Comparison of ENCODE assay signal across 8 cellular contexts in the genomic region with DNA sequence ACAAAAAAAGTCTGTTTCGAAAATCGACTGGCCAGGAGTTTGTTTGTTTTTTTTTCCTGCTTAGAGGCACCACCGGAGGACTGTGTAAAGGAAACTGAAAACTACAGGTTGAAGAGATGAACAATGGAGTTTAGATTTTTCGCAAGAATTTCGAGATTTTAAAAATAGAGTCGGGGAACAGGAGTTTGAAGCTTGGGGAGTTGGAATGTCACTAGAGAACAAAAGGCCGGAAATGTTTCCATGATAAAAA. TPM values are rescaled to one million over a fixed set of nuclear protein-coding genes. Genes with fewer than 3 reads are reported as not detected.
DNase-seq lines count a peak whose midpoint lies in the region; ATAC-seq, FAIRE-seq and TF ChIP-seq lines count a peak whose summit lies in the region.

No MANE protein-coding gene starts in this region.

- POLR2A ChIA-PET in AG04450 (lab: Yijun Ruan, JAX), result no interaction called here

- H3K27me3 ChIP-seq in AG04450 (ENCODE audit: control insufficient read depth, insufficient read depth, low read length) (no peaks in the 10 kb centered on the region), HUES64 (ENCODE audit: insufficient read depth, low read length) (no peaks in the 10 kb centered on the region), bronchial epithelial cell (ENCODE audit: control insufficient read depth, insufficient read depth, low read length) (no peaks in the 10 kb centered on the region), muscle layer of colon (ENCODE audit: control insufficient read depth in 1 of 2, insufficient read depth in 2 of 2, low read length in 2 of 2) (no peaks in the 10 kb centered on the region)

- peak overlapping the region; percentile 91 for H3K4me3 ChIP-seq in AG04450 (ENCODE audit: low read depth, low read length)
- peak overlapping the region; percentile 97 for H3K4me3 ChIP-seq in HUES64 (ENCODE audit: low read length)
- H3K4me3 ChIP-seq in bronchial epithelial cell (ENCODE audit: low read depth, low read length), result peak overlapping the region; percentile 89
- peak overlapping the region; percentile 69 to 81 for H3K4me3 ChIP-seq in muscle layer of colon (ENCODE audit: low read depth in 1 of 2, low read length in 2 of 2)

- H3K4me1 ChIP-seq in HUES64 (ENCODE audit: insufficient read depth, low read length) (peaks cover 50% of the 10 kb centered on the region), muscle layer of colon (ENCODE audit: insufficient read depth, low read length) (peaks cover 45% of the 10 kb centered on the region)

- CTCF ChIA-PET in AG04450 (lab: Charles Lee), result interaction anchor here (0.6 to 2.4 kb wide), 15 partner anchors 10 to 1998 kb away, joined by 3 to 21 read pairs (median 3); no protein-coding TSS in a partner anchor

- no peak for DNase-seq in AG04450 (ENCODE audit: low read depth, low spot score)
- no peak for DNase-seq in bronchial epithelial cell (ENCODE audit: low read depth)
- no peak for DNase-seq in D721Med (ENCODE audit: insufficient read length, low spot score)
- no peak for DNase-seq in activated CD4-positive, CD25-positive, alpha-beta regulatory T cell treated with anti-CD3 and anti-CD28 coated beads, Interleukin-2, amount 50 U/mL, for 72 hours

- no peak for ATAC-seq in GM21526 (IDR thresholded peaks at IDR 0.05; ENCODE audit: low FRiP score, unreplicated experiment)
- ATAC-seq in GM18870 (IDR thresholded peaks at IDR 0.05; ENCODE audit: unreplicated experiment), result no peak

- no peak for TF ChIP-seq CTCF in AG04450 (IDR thresholded peaks at IDR 0.05; ENCODE audit: low read depth, low read length)
- no peak for TF ChIP-seq CTCF in bronchial epithelial cell (IDR thresholded peaks at IDR 0.05; ENCODE audit: insufficient read depth, low read length, severe bottlenecking)
- no peak for TF ChIP-seq CTCF in D721Med (IDR thresholded peaks at IDR 0.05; ENCODE audit: insufficient read depth, missing control alignments)

- H3K27ac ChIP-seq in AG04450 (ENCODE audit: low read depth, low read length) (peak overlapping the region; percentile 84), HUES64 (ENCODE audit: low read depth, low read length) (peak overlapping the region; percentile 84; the same call in 1 of the 2 replicates), muscle layer of colon (ENCODE audit: low read depth, low read length) (peak overlapping the region; percentile 82)

- H3K9ac ChIP-seq in HUES64 (ENCODE audit: low read depth, low read length) (peak overlapping the region; percentile 88), muscle layer of colon (ENCODE audit: low read length) (peak overlapping the region; percentile 92)

- H3K36me3 ChIP-seq in HUES64 (ENCODE audit: insufficient read depth, low read length) (no peaks in the 10 kb centered on the region), bronchial epithelial cell (ENCODE audit: control insufficient read depth, insufficient read depth, low read length) (no peaks in the 10 kb centered on the region), muscle layer of colon (ENCODE audit: insufficient read depth, low read length) (no peaks in the 10 kb centered on the region)

- H3K9me3 ChIP-seq in AG04450 (ENCODE audit: control insufficient read depth, insufficient read depth, low read length), result no peaks in the 10 kb centered on the region
- no peaks in the 10 kb centered on the region for H3K9me3 ChIP-seq in HUES64 (ENCODE audit: insufficient read depth, low read depth, low read length)
- H3K9me3 ChIP-seq in muscle layer of colon (ENCODE audit: low read length), result no peaks in the 10 kb centered on the region

- WGBS in HUES64, result 0% methylated on average over 7 of the region's 7 CpGs

- FAIRE-seq in bronchial epithelial cell (lab: Jason Lieb, UNC), result no peak
- no peak for FAIRE-seq in D721Med (lab: Jason Lieb, UNC)

RNA-seq across cellular contexts. Expression of gene QKI, which starts 1.8 kb away (rescaled TPM):
- polyA plus RNA-seq in AG04450 (2011; rRNA removed), result 157 and 165 TPM in 2 replicates
- 335 and 377 TPM in 2 replicates for polyA minus RNA-seq in AG04450 (2011; rRNA and poly(A)+ RNA removed)
- polyA plus RNA-seq in HUES64 (2013, experiment 1 of 2), result 133 TPM
- polyA plus RNA-seq in HUES64 (2013, experiment 2 of 2), result 152 TPM
- 51.1 and 67.2 TPM in 2 replicates for total RNA-seq in bronchial epithelial cell
